1 cellular context compared by ENCODE assay signal in genomic region chr18:50662177-50662576, GRCh38.
TF ChIP-seq lines count a peak whose summit lies in the region.

No MANE protein-coding gene starts in this region.

TF ChIP-seq in IMR-90, 13 proteins besides CTCF, POLR2A, EP300 and RAD21 (continued from another document):
- no peak for TF ChIP-seq USF2 (IDR thresholded peaks at IDR 0.05; ENCODE audit: low read depth, low read length)
- TF ChIP-seq BHLHE40 (IDR thresholded peaks at IDR 0.05; ENCODE audit: low read depth, low read length), result no peak
- no peak for TF ChIP-seq RCOR1 (IDR thresholded peaks at IDR 0.05; ENCODE audit: insufficient replicate concordance, low read length)
- TF ChIP-seq ELK1 (IDR thresholded peaks at IDR 0.05; ENCODE audit: borderline replicate concordance, low read depth, low read length), result no peak
